In the genomic region with DNA sequence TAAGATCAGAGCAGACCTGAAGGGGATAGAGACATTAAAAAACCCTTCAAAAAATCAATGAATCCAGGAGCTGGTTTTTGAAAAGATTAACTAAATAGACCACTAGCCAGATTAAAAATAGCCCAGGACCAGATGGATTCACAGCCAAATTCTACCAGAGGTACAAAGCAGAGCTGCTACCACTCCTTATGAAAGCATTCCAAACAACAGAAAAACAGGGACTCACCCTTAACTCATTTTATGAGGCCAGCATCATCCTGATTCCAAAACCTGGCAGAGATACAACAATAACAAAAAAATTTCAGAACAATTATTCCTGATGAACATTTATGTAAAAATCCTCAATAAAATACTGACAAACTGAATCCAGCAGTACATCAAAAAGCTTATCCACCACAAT, we compare ENCODE assay signal across 3 cellular contexts. TPM values are rescaled to one million over a fixed set of nuclear protein-coding genes. Genes with fewer than 3 reads are reported as not detected.
"Had no signal": no experiment of that assay in that cellular context is flagged by ENCODE, and none has a peak within 500 bp of the region (broad histone marks: within the 10 kb centered on the region; RNA-seq: fewer than 3 reads in every experiment).

No MANE protein-coding gene starts in this region.

RNA-seq across cellular contexts. Expression of a gene that starts 19.2 kb away (rescaled TPM):
- total RNA-seq: LHCN-M2, M059J, NCI-H460 had no signal

RNA-seq across cellular contexts. Expression of a gene that starts 33.4 kb away (rescaled TPM):
- total RNA-seq: LHCN-M2, NCI-H460 had no signal
